23 cellular contexts compared by ENCODE assay signal in the genomic region with DNA sequence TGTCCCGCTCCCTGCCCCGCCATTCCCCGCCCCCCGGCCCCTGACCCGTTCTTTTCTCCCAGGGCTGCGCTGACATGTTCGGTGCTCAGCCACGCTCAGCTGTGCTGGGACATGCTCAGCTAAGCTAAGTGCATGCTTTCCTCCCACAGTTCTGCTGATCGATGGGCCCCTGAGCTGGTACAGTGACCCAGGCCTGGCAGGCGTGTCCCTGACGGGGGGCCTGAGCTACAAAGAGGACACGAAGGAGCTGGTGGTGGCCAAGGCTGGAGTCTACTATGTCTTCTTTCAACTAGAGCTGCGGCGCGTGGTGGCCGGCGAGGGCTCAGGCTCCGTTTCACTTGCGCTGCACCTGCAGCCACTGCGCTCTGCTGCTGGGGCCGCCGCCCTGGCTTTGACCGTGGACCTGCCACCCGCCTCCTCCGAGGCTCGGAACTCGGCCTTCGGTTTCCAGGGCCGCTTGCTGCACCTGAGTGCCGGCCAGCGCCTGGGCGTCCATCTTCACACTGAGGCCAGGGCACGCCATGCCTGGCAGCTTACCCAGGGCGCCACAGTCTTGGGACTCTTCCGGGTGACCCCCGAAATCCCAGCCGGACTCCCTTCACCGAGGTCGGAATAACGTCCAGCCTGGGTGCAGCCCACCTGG. TPM values are rescaled to one million over a fixed set of nuclear protein-coding genes. Genes with fewer than 3 reads are reported as not detected.
DNase-seq lines count a peak whose midpoint lies in the region; ATAC-seq, FAIRE-seq and TF ChIP-seq lines count a peak whose summit lies in the region.
"Had no signal": no experiment of that assay in that cellular context is flagged by ENCODE, and none has a peak within 500 bp of the region (broad histone marks: within the 10 kb centered on the region; RNA-seq: fewer than 3 reads in every experiment).

No MANE protein-coding gene starts in this region.

- FAIRE-seq in GM12878 (lab: Jason Lieb, UNC): no peak

- H3K27ac ChIP-seq in GM12878 (ENCODE audit: control insufficient read depth, insufficient read depth) (no peak overlapping the region), iPS-20b (ENCODE audit: low read length) (no peak overlapping the region)
- H3K27ac ChIP-seq: adrenal gland, upper lobe of right lung had no signal

- H3K4me1 ChIP-seq in GM12878 (ENCODE audit: control insufficient read depth, insufficient read depth, low read length) (peaks cover 46% of the 10 kb centered on the region), iPS-20b (ENCODE audit: insufficient read depth, low read length) (no peaks in the 10 kb centered on the region; the same call in 1 of the 2 replicates)

- TF ChIP-seq RAD21 in GM12878 (IDR thresholded peaks at IDR 0.05; ENCODE audit: insufficient read depth, low read depth, low read length): no peak

- peaks cover 62% of the 10 kb centered on the region for H3K79me2 ChIP-seq in GM12878 (ENCODE audit: control insufficient read depth, insufficient read depth, low read length)

- peak overlapping the region; percentile 19 for H3K4me3 Mint-ChIP-seq in progenitor cell of endocrine pancreas (ENCODE audit: low read depth)
- H3K4me3 Mint-ChIP-seq: activated CD4-positive, alpha-beta T cell treated with anti-CD3 and anti-CD28 coated beads for 36 hours; activated CD8-positive, alpha-beta memory T cell treated with anti-CD3 and anti-CD28 coated beads, Interleukin-2, amount 10 ng/mL, durations not matched to agents 7 days and 5 days had no signal

- SMC1A ChIA-PET in GM12878 (lab: Charles Lee; ENCODE audit: uncharacterized antibody, unreplicated experiment): interaction anchor here (1.0 to 1.3 kb wide), 5 partner anchors 12 to 54 kb away, joined by 3 read pairs; no protein-coding TSS in a partner anchor

- TF ChIP-seq CTCF in GM12878 (IDR thresholded peaks at IDR 0.05 in 2 of 3, conservative IDR thresholded peaks at IDR 0.05 in 1 of 3; ENCODE audit: control insufficient read depth in 2 of 3, extremely low read depth in 1 of 3, insufficient read depth in 1 of 3, low read depth in 3 of 3, low read length in 3 of 3): no peak
- no peak for TF ChIP-seq CTCF in progenitor cell of endocrine pancreas (IDR thresholded peaks at IDR 0.05; ENCODE audit: unreplicated experiment)

- H3K27ac Mint-ChIP-seq in progenitor cell of endocrine pancreas: no peak overlapping the region
- H3K27ac Mint-ChIP-seq: activated CD4-positive, alpha-beta T cell treated with anti-CD3 and anti-CD28 coated beads for 36 hours; activated CD8-positive, alpha-beta memory T cell treated with anti-CD3 and anti-CD28 coated beads, Interleukin-2, amount 10 ng/mL, durations not matched to agents 7 days and 5 days had no signal

- TF ChIP-seq POLR2A in GM18505 (IDR thresholded peaks at IDR 0.05; ENCODE audit: borderline replicate concordance, extremely low read depth, insufficient read depth, insufficient read length): peak; percentile 48
- no peak; the same call in none of the 2 replicates for TF ChIP-seq POLR2A in GM12878 (IDR thresholded peaks at IDR 0.05; ENCODE audit: low read depth, low read length)

- no peaks in the 10 kb centered on the region for H3K36me3 Mint-ChIP-seq in progenitor cell of endocrine pancreas (ENCODE audit: insufficient read depth)

- in situ Hi-C loops in GM12878 (cut with MboI): no loop called here

- no peak for TF ChIP-seq EP300 in GM12878 (IDR thresholded peaks at IDR 0.05; ENCODE audit: borderline replicate concordance in 1 of 2, control insufficient read depth in 1 of 2, low read depth in 2 of 2, low read length in 2 of 2)

- no peak overlapping the region for H2AFZ ChIP-seq in GM12878 (ENCODE audit: control insufficient read depth, low read depth, low read length)

- H3K36me3 ChIP-seq in GM12878 (ENCODE audit: control insufficient read depth in 2 of 2, insufficient read depth in 2 of 2, low read length in 1 of 2): peaks cover 0 to 8% of the 10 kb centered on the region in 2 experiments; a peak in 2 of 4 replicates
- no peaks in the 10 kb centered on the region for H3K36me3 ChIP-seq in iPS-20b (ENCODE audit: insufficient read depth, low read depth, low read length)
- H3K36me3 ChIP-seq: adrenal gland, upper lobe of right lung had no signal

- RAD21 ChIA-PET in GM12878 (lab: Charles Lee; ENCODE audit: unreplicated experiment): interaction anchor here (0.6 to 1.2 kb wide), 3 partner anchors 13 to 206 kb away, joined by 3 to 6 read pairs (median 3); no protein-coding TSS in a partner anchor

- no TSS peak for BruUV-seq in GM12878 (replicated peaks; lab: Mats Ljungman, UMichigan)

- no peaks in the 10 kb centered on the region for H3K27me3 ChIP-seq in GM12878 (replicated peaks in 1 of 2; ENCODE audit: control insufficient read depth in 2 of 2, insufficient read depth in 2 of 2, low read length in 1 of 2)
- H3K27me3 ChIP-seq in iPS-20b (ENCODE audit: insufficient read depth, low read length): peaks cover 60% of the 10 kb centered on the region
- H3K27me3 ChIP-seq: upper lobe of right lung had no signal

- H3K9ac ChIP-seq in GM12878 (ENCODE audit: control insufficient read depth, insufficient read depth, low read length): no peak overlapping the region
- H3K9ac ChIP-seq in iPS-20b (ENCODE audit: low read depth, low read length): no peak overlapping the region

- H3K9me3 ChIP-seq in GM12878 (replicated peaks; ENCODE audit: control insufficient read depth, insufficient read depth, low read length) (no peaks in the 10 kb centered on the region; the same call in 2 of the 3 replicates), iPS-20b (ENCODE audit: insufficient read depth, low read depth, low read length) (no peaks in the 10 kb centered on the region)
- H3K9me3 ChIP-seq: adrenal gland, upper lobe of right lung had no signal

- ATAC-seq in GM18505 (IDR thresholded peaks at IDR 0.05; ENCODE audit: unreplicated experiment) (no peak), GM12878 (no peak), HG03520 (IDR thresholded peaks at IDR 0.05; ENCODE audit: unreplicated experiment) (no peak), GM18870 (IDR thresholded peaks at IDR 0.05; ENCODE audit: unreplicated experiment) (no peak), GM19452 (IDR thresholded peaks at IDR 0.05; ENCODE audit: unreplicated experiment) (no peak)
- ATAC-seq: activated CD4-positive, alpha-beta T cell treated with anti-CD3 and anti-CD28 coated beads for 36 hours; activated CD8-positive, alpha-beta memory T cell treated with anti-CD3 and anti-CD28 coated beads, Interleukin-2, amount 10 ng/mL, durations not matched to agents 7 days and 5 days; left cardiac atrium; sciatic nerve; upper lobe of right lung had no signal

- POLR2A ChIA-PET in GM12878 (lab: Charles Lee): interaction anchor here (0.6 to 3.0 kb wide), 7 partner anchors 12 to 59 kb away, joined by 3 to 13 read pairs (median 4); no protein-coding TSS in a partner anchor

- peaks cover 56% of the 10 kb centered on the region for H3K27me3 Mint-ChIP-seq in progenitor cell of endocrine pancreas

- 95% methylated on average over 37 of the region's 40 CpGs for WGBS in GM12878 (ENCODE audit: insufficient coverage, insufficient replicate concordance, low lambda C conversion rate, missing lambda C conversion rate)

- DNase-seq in GM12878 (ENCODE audit: low read depth, low spot score): no peak
- no peak for DNase-seq in progenitor cell of endocrine pancreas (ENCODE audit: low spot score, unreplicated experiment)
- no peak for DNase-seq in NCI-H526 treated with DMSO at 0.1 percent for 48 hours (lab: John Stamatoyannopoulos, UW)
- DNase-seq: activated CD4-positive, alpha-beta T cell treated with anti-CD3 and anti-CD28 coated beads for 36 hours; activated CD8-positive, alpha-beta memory T cell treated with anti-CD3 and anti-CD28 coated beads, Interleukin-2, amount 10 ng/mL, durations not matched to agents 7 days and 5 days; adrenal gland; CD8-positive, alpha-beta memory T cell; effector CD8-positive, alpha-beta T cell; head of caudate nucleus; left cardiac atrium; NCI-H146; NCI-H82; upper lobe of right lung had no signal

- no peak overlapping the region for H3K4me3 ChIP-seq in GM12878
- H3K4me3 ChIP-seq in iPS-20b (ENCODE audit: low read length): peak overlapping the region; percentile 58; the same call in 1 of the 2 replicates
- H3K4me3 ChIP-seq: adrenal gland, upper lobe of right lung had no signal

- intact Hi-C loops in GM12878 (cut with micrococcal nuclease; ENCODE audit: unreplicated experiment): no loop called here

- H3K4me2 ChIP-seq in GM12878 (ENCODE audit: control insufficient read depth, insufficient read depth): peak overlapping the region; percentile 15

- H4K20me1 ChIP-seq in GM12878 (ENCODE audit: control insufficient read depth, insufficient read depth): no peaks in the 10 kb centered on the region; the same call in 1 of the 2 replicates

- CTCF ChIA-PET in GM12878 (lab: Yijun Ruan, JAX): interaction anchor here (1.1 to 1.9 kb wide), 2 partner anchors 53 to 70 kb away, joined by 3 to 6 read pairs; no protein-coding TSS in a partner anchor

- H3K4me1 Mint-ChIP-seq in progenitor cell of endocrine pancreas (ENCODE audit: low read depth): peaks cover 10% of the 10 kb centered on the region

- peaks cover 3% of the 10 kb centered on the region for H3K9me3 Mint-ChIP-seq in progenitor cell of endocrine pancreas (ENCODE audit: low read depth)

RNA-seq across cellular contexts. Expression of gene TNFSF9, which starts 3.7 kb away (rescaled TPM):
- 48.6 and 53.3 TPM in 2 replicates for total RNA-seq in GM12878 (2013; cell fraction: nucleolus; rRNA removed)
- 72.8 and 75.3 TPM in 2 replicates for total RNA-seq in GM12878 (2014; rRNA removed)
- 20.9 and 22.7 TPM in 2 replicates for total RNA-seq in GM12878 (2014; rRNA removed; fragmentation: Illumina TruSeq; extraction: Trizol)
- total RNA-seq in GM12878 (2021): 60.1 TPM in 2 replicates
- polyA plus RNA-seq in GM12878 (2011; ENCODE audit: low read depth): 20.3 TPM
- 24.6 and 33.3 TPM in 2 replicates for polyA plus RNA-seq in GM12878 (2011; rRNA removed)
- 31.1 and 35.9 TPM in 2 replicates for polyA plus RNA-seq in GM12878 (2011; cell fraction: cytosol; rRNA removed)
- 21.7 and 29.6 TPM in 2 replicates for polyA plus RNA-seq in GM12878 (2011; cell fraction: nucleus; rRNA removed)
- 41.9 and 76.9 TPM in 2 replicates for polyA plus RNA-seq in GM12878 (2012)
- 13.4 and 14.7 TPM in 2 replicates for polyA plus RNA-seq in GM12878 (2014; fragmentation: Illumina TruSeq; extraction: Trizol)
- polyA plus RNA-seq in GM12878 (2014; fragmentation: Nextera tagmentation; extraction: Ambion mirVana): 10 to 100 TPM in 1 of 2 experiments, 1 to 10 TPM in 1; 6.2 to 12.8 TPM
- 46.8 and 48.0 TPM in 2 replicates for polyA plus RNA-seq in GM12878 (2014; rRNA removed)
- polyA plus RNA-seq in GM12878 (2016; fragmentation: Nextera tagmentation; extraction: Ambion mirVana): 10 to 100 TPM; 20.7 to 21.5 TPM
- polyA minus RNA-seq in GM12878 (2011; rRNA and poly(A)+ RNA removed): 11.6 and 25.0 TPM in 2 replicates
- 19.6 and 29.1 TPM in 2 replicates for polyA minus RNA-seq in GM12878 (2011; cell fraction: cytosol; rRNA and poly(A)+ RNA removed)
- polyA minus RNA-seq in GM12878 (2011; cell fraction: nucleus; rRNA and poly(A)+ RNA removed): 14.4 and 18.5 TPM in 2 replicates
- 0.53 TPM in 1 of 2 replicates, not detected in the other for total RNA-seq in progenitor cell of endocrine pancreas
- total RNA-seq: cardiac septum had no signal

RNA-seq across cellular contexts. Expression of gene TUBB4A, which starts 32.5 kb away (rescaled TPM):
- 1.8 and 4.3 TPM in 2 replicates for total RNA-seq in GM12878 (2013; cell fraction: nucleolus; rRNA removed)
- total RNA-seq in GM12878 (2014; rRNA removed): 2.5 and 2.8 TPM in 2 replicates
- total RNA-seq in GM12878 (2014; rRNA removed; fragmentation: Illumina TruSeq; extraction: Trizol): 1.3 and 1.4 TPM in 2 replicates
- 22.4 and 30.4 TPM in 2 replicates for total RNA-seq in GM12878 (2021)
- 1.4 TPM for polyA plus RNA-seq in GM12878 (2011; ENCODE audit: low read depth)
- polyA plus RNA-seq in GM12878 (2011; rRNA removed): 0.12 and 0.29 TPM in 2 replicates
- 1.2 and 1.6 TPM in 2 replicates for polyA plus RNA-seq in GM12878 (2011; cell fraction: cytosol; rRNA removed)
- 1.1 and 2.1 TPM in 2 replicates for polyA plus RNA-seq in GM12878 (2011; cell fraction: nucleus; rRNA removed)
- polyA plus RNA-seq in GM12878 (2012): 4.8 and 8.1 TPM in 2 replicates
- polyA plus RNA-seq in GM12878 (2014; fragmentation: Illumina TruSeq; extraction: Trizol): 5.9 and 7.1 TPM in 2 replicates
- polyA plus RNA-seq in GM12878 (2014; fragmentation: Nextera tagmentation; extraction: Ambion mirVana): under 1 TPM; 0.79 to 0.85 TPM
- 5.1 and 7.5 TPM in 2 replicates for polyA plus RNA-seq in GM12878 (2014; rRNA removed)
- 10 to 100 TPM; 12.1 to 20.0 TPM for polyA plus RNA-seq in GM12878 (2016; fragmentation: Nextera tagmentation; extraction: Ambion mirVana)
- 0.73 and 2.7 TPM in 2 replicates for polyA minus RNA-seq in GM12878 (2011; rRNA and poly(A)+ RNA removed)
- polyA minus RNA-seq in GM12878 (2011; cell fraction: cytosol; rRNA and poly(A)+ RNA removed): 3.4 and 8.4 TPM in 2 replicates
- 1.1 and 2.9 TPM in 2 replicates for polyA minus RNA-seq in GM12878 (2011; cell fraction: nucleus; rRNA and poly(A)+ RNA removed)
- 41.7 and 43.4 TPM in 2 replicates for total RNA-seq in progenitor cell of endocrine pancreas
- total RNA-seq: HT-29, RPMI7951 had no signal

RNA-seq across cellular contexts. Expression of gene DENND1C, which starts 53.0 kb away (rescaled TPM):
- total RNA-seq in GM12878 (2013; cell fraction: nucleolus; rRNA removed): 36.0 and 43.4 TPM in 2 replicates
- 16.4 and 24.5 TPM in 2 replicates for total RNA-seq in GM12878 (2014; rRNA removed)
- 10.9 and 11.5 TPM in 2 replicates for total RNA-seq in GM12878 (2014; rRNA removed; fragmentation: Illumina TruSeq; extraction: Trizol)
- 50.5 and 54.3 TPM in 2 replicates for total RNA-seq in GM12878 (2021)
- polyA plus RNA-seq in GM12878 (2011; ENCODE audit: low read depth): 18.1 TPM
- polyA plus RNA-seq in GM12878 (2011; rRNA removed): 10.6 and 25.8 TPM in 2 replicates
- 27.6 and 35.8 TPM in 2 replicates for polyA plus RNA-seq in GM12878 (2011; cell fraction: cytosol; rRNA removed)
- polyA plus RNA-seq in GM12878 (2011; cell fraction: nucleus; rRNA removed): 98.7 and 103 TPM in 2 replicates
- 39.5 and 44.4 TPM in 2 replicates for polyA plus RNA-seq in GM12878 (2012)
- 24.6 and 39.5 TPM in 2 replicates for polyA plus RNA-seq in GM12878 (2014; fragmentation: Illumina TruSeq; extraction: Trizol)
- polyA plus RNA-seq in GM12878 (2014; fragmentation: Nextera tagmentation; extraction: Ambion mirVana): 1 to 10 TPM; 2.4 to 2.8 TPM
- 49.1 and 59.0 TPM in 2 replicates for polyA plus RNA-seq in GM12878 (2014; rRNA removed)
- polyA plus RNA-seq in GM12878 (2016; fragmentation: Nextera tagmentation; extraction: Ambion mirVana): 10 to 100 TPM; 45.8 to 45.9 TPM
- polyA minus RNA-seq in GM12878 (2011; rRNA and poly(A)+ RNA removed): 8.0 and 18.8 TPM in 2 replicates
- 11.4 and 12.4 TPM in 2 replicates for polyA minus RNA-seq in GM12878 (2011; cell fraction: cytosol; rRNA and poly(A)+ RNA removed)
- 18.0 and 30.9 TPM in 2 replicates for polyA minus RNA-seq in GM12878 (2011; cell fraction: nucleus; rRNA and poly(A)+ RNA removed)
- 0.47 and 0.67 TPM in 2 replicates for total RNA-seq in progenitor cell of endocrine pancreas
- total RNA-seq: HT-29, M059J, RPMI7951 had no signal

RNA-seq across cellular contexts. Expression of gene CD70, which starts 56.4 kb away (rescaled TPM):
- 147 and 150 TPM in 2 replicates for total RNA-seq in GM12878 (2013; cell fraction: nucleolus; rRNA removed)
- total RNA-seq in GM12878 (2014; rRNA removed) (421 and 441 TPM in 2 replicates), GM12878 (2014; rRNA removed; fragmentation: Illumina TruSeq; extraction: Trizol) (151 and 155 TPM in 2 replicates), GM12878 (2021) (269 and 285 TPM in 2 replicates), progenitor cell of endocrine pancreas (not detected in 2 replicates)
- polyA plus RNA-seq in GM12878 (2011; ENCODE audit: low read depth): 88.8 TPM
- polyA plus RNA-seq in GM12878 (2011; rRNA removed) (117 and 262 TPM in 2 replicates), GM12878 (2014; fragmentation: Illumina TruSeq; extraction: Trizol) (9.4 and 52.9 TPM in 2 replicates), GM12878 (2014; fragmentation: Nextera tagmentation; extraction: Ambion mirVana) (10 to 100 TPM; 16.4 to 35.8 TPM), GM12878 (2014; rRNA removed) (405 and 437 TPM in 2 replicates), GM12878 (2016; fragmentation: Nextera tagmentation; extraction: Ambion mirVana) (100 to 1,000 TPM; 348 to 371 TPM)
- polyA plus RNA-seq in GM12878 (2011; cell fraction: cytosol; rRNA removed): 434 and 636 TPM in 2 replicates
- 321 and 457 TPM in 2 replicates for polyA plus RNA-seq in GM12878 (2011; cell fraction: nucleus; rRNA removed)
- polyA plus RNA-seq in GM12878 (2012): 227 and 312 TPM in 2 replicates
- polyA minus RNA-seq in GM12878 (2011; rRNA and poly(A)+ RNA removed): 149 and 245 TPM in 2 replicates
- 94.1 and 120 TPM in 2 replicates for polyA minus RNA-seq in GM12878 (2011; cell fraction: cytosol; rRNA and poly(A)+ RNA removed)
- 56.8 and 85.8 TPM in 2 replicates for polyA minus RNA-seq in GM12878 (2011; cell fraction: nucleus; rRNA and poly(A)+ RNA removed)
- total RNA-seq: cardiac septum, HT-29, left cardiac atrium, sciatic nerve had no signal

Comparison
In these comparisons a context has a peak if more than half of its experiments do, and no peak if none do; other contexts are left out.
1. RNA of gene TNFSF9, which starts 3.7 kb away (total RNA-seq): 20.9 to 75.3 TPM in GM12878; 0.53 TPM in progenitor cell of endocrine pancreas; every median in the first group is over 10 times any median in the second.